ENCODE assay signal across 8 cellular contexts in the genomic region with DNA sequence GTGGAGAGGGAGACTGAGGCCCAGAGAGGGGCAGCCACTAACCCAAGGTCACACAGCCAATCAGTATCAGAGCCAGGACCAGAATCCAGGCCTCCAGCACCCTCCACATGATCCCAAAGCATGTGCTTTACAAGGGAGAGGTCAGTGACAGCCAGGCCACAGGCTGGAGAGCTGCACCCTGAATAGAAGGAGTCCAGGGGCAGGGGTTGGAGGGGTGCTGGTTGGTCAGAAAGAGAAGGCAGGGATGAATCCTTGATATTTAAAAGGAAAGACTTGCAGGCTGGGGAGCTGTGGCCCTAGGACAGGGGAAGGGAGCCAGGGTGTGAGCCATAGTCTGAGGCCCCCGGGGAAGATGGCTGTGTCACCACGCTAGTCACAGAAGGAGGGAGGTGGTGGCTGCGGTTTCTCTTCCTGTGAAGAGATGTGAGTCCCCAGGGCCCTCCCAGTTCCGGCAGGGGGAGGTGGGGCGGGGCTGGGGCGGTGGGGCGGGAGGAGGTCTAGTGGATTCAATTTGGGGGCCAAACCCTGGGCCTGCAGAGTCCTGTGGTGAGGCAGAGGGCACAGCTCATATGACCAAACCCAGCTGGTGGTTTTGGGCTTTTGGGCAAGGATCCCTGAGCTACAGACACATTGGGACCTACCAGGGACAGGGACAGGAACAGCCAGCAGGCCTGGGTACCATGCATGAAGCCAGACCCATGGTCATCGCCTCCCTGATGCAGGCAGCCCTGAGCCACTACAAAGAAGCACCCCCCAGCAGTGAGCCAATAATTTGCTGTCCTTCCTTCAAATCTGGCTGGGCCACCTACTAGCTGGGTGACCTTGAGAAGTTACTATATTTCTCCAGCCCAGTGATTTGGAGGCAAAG. TPM values are rescaled to one million over a fixed set of nuclear protein-coding genes. Genes with fewer than 3 reads are reported as not detected.
DNase-seq lines count a peak whose midpoint lies in the region; ATAC-seq and TF ChIP-seq lines count a peak whose summit lies in the region.

No MANE protein-coding gene starts in this region.

- CTCF ChIA-PET in GM10248 (lab: Yijun Ruan, JAX): interaction anchor here (0.9 to 5.3 kb wide), 8 partner anchors 10 to 64 kb away, joined by 3 to 45 read pairs (median 10); a partner anchor contains a TSS
- CTCF ChIA-PET in T-cell (lab: Charles Lee): interaction anchor here (0.8 to 5.5 kb wide), 8 partner anchors 8 to 150 kb away, joined by 3 to 26 read pairs (median 4); a partner anchor contains a TSS

- peaks cover 87 to 92% (median 89%) of the 10 kb centered on the region in 3 donors for H3K4me1 Mint-ChIP-seq in T-cell
- peaks cover 88% of the 10 kb centered on the region for H3K4me1 Mint-ChIP-seq in activated naive CD8-positive, alpha-beta T cell (ENCODE audit: low read depth)

- POLR2A ChIA-PET in GM10248 (lab: Yijun Ruan, JAX) (interaction anchor here (1.0 to 3.1 kb wide), 3 partner anchors 11 to 37 kb away, joined by 3 to 13 read pairs (median 5); no protein-coding TSS in a partner anchor), T-cell (lab: Charles Lee) (interaction anchor here in 1 of 2 donors (0.6 to 1.1 kb wide), 3 partner anchors 10 to 1043 kb away, joined by 3 to 5 read pairs (median 3); no protein-coding TSS in a partner anchor)

- no peaks in the 10 kb centered on the region for H3K27me3 Mint-ChIP-seq in T-cell
- no peaks in the 10 kb centered on the region for H3K27me3 Mint-ChIP-seq in activated naive CD8-positive, alpha-beta T cell

- TF ChIP-seq CTCF in GM10248 (IDR thresholded peaks at IDR 0.05; ENCODE audit: control extremely low read depth, extremely low read depth, low read depth, missing control alignments): no peak
- no peak for TF ChIP-seq CTCF in suprapubic skin (IDR thresholded peaks at IDR 0.05)

- WGBS in suprapubic skin: 34% methylated on average over 4 of the region's 8 CpGs

- TF ChIP-seq POLR2A in suprapubic skin (IDR thresholded peaks at IDR 0.05): no peak

- H3K4me3 ChIP-seq in suprapubic skin: no peak overlapping the region

- H3K9me3 ChIP-seq in suprapubic skin: no peaks in the 10 kb centered on the region

- peaks cover 24% of the 10 kb centered on the region for H3K27me3 ChIP-seq in suprapubic skin

- H3K4me3 Mint-ChIP-seq in T-cell: peak overlapping the region; percentile 66 to 97 (median 71)
- peak overlapping the region; percentile 86 for H3K4me3 Mint-ChIP-seq in activated naive CD8-positive, alpha-beta T cell

- peak overlapping the region; percentile 97 to 99 for H3K27ac Mint-ChIP-seq in T-cell
- H3K27ac Mint-ChIP-seq in activated naive CD8-positive, alpha-beta T cell: peak overlapping the region; percentile 96

- peak; percentile 35 for ATAC-seq in HG03097 (IDR thresholded peaks at IDR 0.05; ENCODE audit: low FRiP score, unreplicated experiment)
- peak; percentile 80 to 87 (median 81) for ATAC-seq in T-cell (replicated peaks in 1 of 4)
- no peak for ATAC-seq in GM19395 (IDR thresholded peaks at IDR 0.05; ENCODE audit: unreplicated experiment)

- peaks cover 24% of the 10 kb centered on the region for H3K4me1 ChIP-seq in suprapubic skin

- TF ChIP-seq EP300 in suprapubic skin (IDR thresholded peaks at IDR 0.05): no peak

- peak; percentile 88 for DNase-seq in GM10248 (ENCODE audit: extremely low spot score)
- DNase-seq in T-cell: peak; percentile 74 to 95 (median 91)
- peak; percentile 50 for DNase-seq in mucosa of gallbladder (ENCODE audit: low spot score)
- DNase-seq in suprapubic skin (ENCODE audit: low spot score in 2 of 2): no peak
- no peak for DNase-seq in NCI-H1417 treated with DMSO at 0.1 percent for 48 hours (lab: John Stamatoyannopoulos, UW)

- H3K9me3 Mint-ChIP-seq in T-cell: no peaks in the 10 kb centered on the region
- H3K9me3 Mint-ChIP-seq in activated naive CD8-positive, alpha-beta T cell (ENCODE audit: low read depth): no peaks in the 10 kb centered on the region

- H3K36me3 Mint-ChIP-seq in T-cell: peaks cover 38% of the 10 kb centered on the region
- H3K36me3 Mint-ChIP-seq in activated naive CD8-positive, alpha-beta T cell: peaks cover 10% of the 10 kb centered on the region

- no peaks in the 10 kb centered on the region for H3K36me3 ChIP-seq in suprapubic skin

- peak overlapping the region; percentile 34 for H3K27ac ChIP-seq in suprapubic skin

RNA-seq across cellular contexts. Expression of a gene that starts 14.0 kb away (rescaled TPM):
- total RNA-seq in T-cell: 100 to 1,000 TPM; 353 to 413 (median 385) TPM
- total RNA-seq in mucosa of gallbladder: 46.4 TPM
- total RNA-seq in suprapubic skin: 1 to 10 TPM; 1.9 to 3.9 (median 3.0) TPM

RNA-seq across cellular contexts. Expression of a gene that starts 17.8 kb away (rescaled TPM):
- total RNA-seq in T-cell (1 to 10 TPM; 4.6 to 8.7 (median 5.3) TPM), mucosa of gallbladder (0.06 TPM), suprapubic skin (not detected)

RNA-seq across cellular contexts. Expression of a gene that starts 42.0 kb away (rescaled TPM):
- total RNA-seq in T-cell: 10 to 100 TPM in 4 of 5 donors, 1 to 10 TPM in 1; 9.0 to 26.4 (median 22.0) TPM
- 7.2 TPM for total RNA-seq in mucosa of gallbladder
- 1 to 10 TPM; 1.2 to 8.4 (median 2.7) TPM for total RNA-seq in suprapubic skin

RNA-seq across cellular contexts. Expression of a gene that starts 52.3 kb away (rescaled TPM):
- total RNA-seq in T-cell (100 to 1,000 TPM; 146 to 181 (median 151) TPM), mucosa of gallbladder (24.1 TPM), suprapubic skin (1 to 10 TPM in 3 of 4 donors, under 1 TPM in 1; 0.55 to 4.3 (median 2.7) TPM)

Comparison
In these comparisons a context has a peak if more than half of its experiments do, and no peak if none do; other contexts are left out.
1. DNase-seq: peak in GM10248 (single experiment), T-cell (34 of 34) and mucosa of gallbladder (single experiment); none in suprapubic skin (0 of 2) and NCI-H1417 treated with DMSO at 0.1 percent for 48 hours (single experiment).